Comparison of ENCODE assay signal across 8 cellular contexts in the genomic region with DNA sequence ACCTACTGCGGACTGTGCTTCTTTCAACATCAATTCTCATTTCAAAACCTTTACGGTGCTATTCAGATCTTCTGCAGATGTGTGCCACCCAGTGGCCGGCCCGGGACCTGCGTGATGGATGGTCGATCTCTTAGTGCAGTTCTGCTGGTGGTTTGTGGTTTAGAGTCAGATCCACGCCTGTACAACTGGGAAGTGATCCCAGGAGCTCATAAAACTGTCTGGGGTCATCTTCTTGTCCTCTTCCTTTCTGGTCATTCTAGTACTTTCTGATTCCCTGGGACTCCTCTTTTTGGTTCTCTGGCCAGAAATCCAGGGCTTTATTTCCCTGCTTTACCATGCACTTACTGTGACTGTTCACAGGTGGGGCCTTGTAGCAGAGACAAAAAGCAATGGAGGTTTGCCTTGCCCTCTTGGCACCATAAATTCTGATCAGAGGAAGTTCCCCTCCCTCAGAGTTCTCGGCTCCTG. TPM values are rescaled to one million over a fixed set of nuclear protein-coding genes. Genes with fewer than 3 reads are reported as not detected.
A peak's percentile ranks its signal among the peaks of the same experiment; 100 is the strongest.
DNase-seq lines count a peak whose midpoint lies in the region; ATAC-seq, FAIRE-seq and TF ChIP-seq lines count a peak whose summit lies in the region.

No MANE protein-coding gene starts in this region.

- peak; percentile 93 for TF ChIP-seq CTCF in astrocyte of the spinal cord (IDR thresholded peaks at IDR 0.05; ENCODE audit: low read depth, low read length)

- H3K4me3 ChIP-seq in astrocyte of the spinal cord (ENCODE audit: low read depth, low read length), result no peak overlapping the region

- ATAC-seq in HG02852 (IDR thresholded peaks at IDR 0.05; ENCODE audit: unreplicated experiment), result peak; percentile 83
- no peak for ATAC-seq in HG03196 (IDR thresholded peaks at IDR 0.05; ENCODE audit: unreplicated experiment)

- in situ Hi-C loops in G401 (cut with HindIII; ENCODE audit: low sequenced_read_pairs) (no loop called here), astrocyte of the spinal cord (cut with HindIII; ENCODE audit: low sequenced_read_pairs) (no loop called here)

- peak; percentile 87 for DNase-seq in G401 (ENCODE audit: low spot score)
- DNase-seq in NCI-H2171 treated with DMSO at 0.1 percent for 48 hours (lab: John Stamatoyannopoulos, UW), result peak; percentile 82
- peak; percentile 84 for DNase-seq in astrocyte of the spinal cord (ENCODE audit: low read depth, low spot score)
- peak; percentile 70 to 74 for DNase-seq in hippocampal formation (lab: John Stamatoyannopoulos, UW)
- DNase-seq in smooth muscle cell of the brain vasculature (ENCODE audit: low read depth, low spot score), result peak; percentile 46

- FAIRE-seq in TTC549 (lab: Jason Lieb, UNC), result peak; percentile 83

RNA-seq across cellular contexts. Expression of a gene that starts 15.8 kb away (rescaled TPM):
- total RNA-seq in G401 (2014; rRNA removed; shearing (Covaris generic)), result 9.2 and 15.2 TPM in 2 replicates

RNA-seq across cellular contexts. Expression of a gene that starts 16.4 kb away (rescaled TPM):
- 0.47 TPM in 1 of 2 replicates, not detected in the other for total RNA-seq in G401 (2014; rRNA removed; shearing (Covaris generic))
